ENCODE assay signal across 24 cellular contexts in the genomic region with DNA sequence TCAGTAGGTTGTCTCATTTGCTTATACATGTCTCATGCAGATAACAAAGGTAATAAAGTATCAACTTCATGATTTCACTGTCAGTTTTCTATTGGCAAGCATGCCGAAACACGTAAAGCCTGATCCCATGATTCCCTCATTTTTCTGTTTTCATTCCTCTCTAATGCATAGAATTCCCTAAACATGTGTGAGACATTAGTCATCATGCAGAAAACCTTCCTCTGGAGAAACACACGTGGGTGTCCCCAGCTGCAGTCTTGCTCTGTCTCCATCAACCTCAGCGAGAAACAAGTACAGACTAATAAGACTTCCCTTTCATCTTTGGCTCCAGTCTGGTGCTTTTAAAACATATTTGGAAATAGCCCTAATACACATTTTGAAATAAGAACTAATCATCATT.
DNase-seq lines count a peak whose midpoint lies in the region; ATAC-seq and TF ChIP-seq lines count a peak whose summit lies in the region.
"Had no signal": no experiment of that assay in that cellular context is flagged by ENCODE, and none has a peak within 500 bp of the region (broad histone marks: within the 10 kb centered on the region; RNA-seq: fewer than 3 reads in every experiment).

No MANE protein-coding gene starts in this region.

- TF ChIP-seq CTCF in RWPE2 (IDR thresholded peaks at IDR 0.05; ENCODE audit: poor library complexity, severe bottlenecking) (no peak), smooth muscle cell (IDR thresholded peaks at IDR 0.05; ENCODE audit: borderline replicate concordance, insufficient read depth, poor library complexity, severe bottlenecking) (no peak)

- intact Hi-C loops in head of caudate nucleus (cut with DNase I) = no loop called here

- H4K20me1 ChIP-seq in smooth muscle cell (ENCODE audit: low read depth) = no peaks in the 10 kb centered on the region
- H4K20me1 ChIP-seq: BLaER1 treated with 17β-estradiol and CSF1 and Interleukin-3, amounts not matched to agents 10 nM and 100 nM had no signal

- H3K9me3 ChIP-seq in RWPE2 (ENCODE audit: severe bottlenecking) (no peaks in the 10 kb centered on the region), smooth muscle cell (replicated peaks; ENCODE audit: low read depth) (no peaks in the 10 kb centered on the region)
- H3K9me3 ChIP-seq: A549; BLaER1 treated with 17β-estradiol and CSF1 and Interleukin-3, amounts not matched to agents 10 nM and 100 nM; Caco-2; SJCRH30 had no signal

- no peak overlapping the region for H3K9ac ChIP-seq in smooth muscle cell (ENCODE audit: low read depth)
- H3K9ac ChIP-seq: BLaER1 treated with 17β-estradiol and CSF1 and Interleukin-3, amounts not matched to agents 10 nM and 100 nM had no signal

- H3K4me2 ChIP-seq in smooth muscle cell = peak overlapping the region; percentile 52
- H3K4me2 ChIP-seq: A549, PC-9 had no signal

- peak; percentile 87 for ATAC-seq in RWPE2 (ENCODE audit: low read depth)
- ATAC-seq in GM19023 (IDR thresholded peaks at IDR 0.05; ENCODE audit: unreplicated experiment) = no peak
- no peak for ATAC-seq in GM18867 (IDR thresholded peaks at IDR 0.05; ENCODE audit: unreplicated experiment)
- no peak for ATAC-seq in GM18868 (IDR thresholded peaks at IDR 0.05; ENCODE audit: unreplicated experiment)
- ATAC-seq: A549, HepG2, T-cell had no signal

- peak overlapping the region; percentile 49 for H2AFZ ChIP-seq in smooth muscle cell (ENCODE audit: low read depth)
- H2AFZ ChIP-seq: PC-9 had no signal

- H3K27me3 ChIP-seq in RWPE2 (ENCODE audit: insufficient read depth, poor library complexity, severe bottlenecking) = peaks cover 3% of the 10 kb centered on the region
- H3K27me3 ChIP-seq in smooth muscle cell (ENCODE audit: low read depth) = no peaks in the 10 kb centered on the region
- H3K27me3 ChIP-seq: BLaER1 treated with 17β-estradiol and CSF1 and Interleukin-3, amounts not matched to agents 10 nM and 100 nM had no signal

- H3K4me1 ChIP-seq in RWPE2 (ENCODE audit: insufficient read depth, poor library complexity, severe bottlenecking) (peaks cover 7% of the 10 kb centered on the region), smooth muscle cell (ENCODE audit: low read depth) (no peaks in the 10 kb centered on the region)
- H3K4me1 ChIP-seq: A549, Caco-2, SJCRH30 had no signal

- no peaks in the 10 kb centered on the region for H3K79me2 ChIP-seq in smooth muscle cell (ENCODE audit: low read depth)

- DNase-seq in HS-5 (ENCODE audit: low read depth) = peak; percentile 13
- DNase-seq in RWPE2 (ENCODE audit: low spot score) = no peak
- DNase-seq in head of caudate nucleus = peak in 23 of 42 donors; percentile 3 to 68 (median 25)
- DNase-seq in smooth muscle cell (lab: John Stamatoyannopoulos, UW; ENCODE audit: unreplicated experiment) = no peak
- DNase-seq: AML-193; Caco-2; CD4-positive, alpha-beta T cell; Karpas-422; NCI-H1092 treated with DMSO at 0.1 percent for 48 hours; NCI-H146; NCI-H1930; NCI-H2107; NCI-H446; NCI-H524 treated with DMSO at 0.1 percent for 48 hours; PC-9; SJCRH30; T-cell had no signal

- H3K36me3 ChIP-seq in RWPE2 (ENCODE audit: low read depth) (no peaks in the 10 kb centered on the region), smooth muscle cell (ENCODE audit: low read depth) (no peaks in the 10 kb centered on the region)
- H3K36me3 ChIP-seq: BLaER1 treated with 17β-estradiol and CSF1 and Interleukin-3, amounts not matched to agents 10 nM and 100 nM; SJCRH30 had no signal

- H3K4me3 ChIP-seq in RWPE2 (ENCODE audit: severe bottlenecking) (no peak overlapping the region), smooth muscle cell (no peak overlapping the region)
- H3K4me3 ChIP-seq: A549; BLaER1 treated with 17β-estradiol and CSF1 and Interleukin-3, amounts not matched to agents 10 nM and 100 nM; PC-9; SJCRH30 had no signal

- 12% methylated on average over 4 of the region's 4 CpGs for WGBS in smooth muscle cell (ENCODE audit: low lambda C conversion rate)

- H3F3A ChIP-seq in smooth muscle cell (ENCODE audit: low read depth) = no peaks in the 10 kb centered on the region

- H3K27ac ChIP-seq in RWPE2 (ENCODE audit: poor library complexity, severe bottlenecking) (no peak overlapping the region), smooth muscle cell (ENCODE audit: low read depth) (peak overlapping the region; percentile 58)
- H3K27ac ChIP-seq: A549, HL-60, PC-9, SJCRH30 had no signal

Comparison
In these comparisons a context has a peak if more than half of its experiments do, and no peak if none do; other contexts are left out.
1. DNase-seq: peak in HS-5 (single experiment) and head of caudate nucleus (23 of 42); none in RWPE2 (single experiment) and smooth muscle cell (single experiment).